8 cellular contexts compared by ENCODE assay signal in genomic region chr3:186193534-186194450, GRCh38.
DNase-seq lines count a peak whose midpoint lies in the region; ATAC-seq and TF ChIP-seq lines count a peak whose summit lies in the region.

No MANE protein-coding gene starts in this region.

- H3K9me3 ChIP-seq in HEK293 (ENCODE audit: control insufficient read depth, insufficient read depth, low read depth, low read length) (no peaks in the 10 kb centered on the region), gastrocnemius medialis (no peaks in the 10 kb centered on the region)

- POLR2A ChIA-PET in HEK293 (lab: Yijun Ruan, JAX), result no interaction called here

- ATAC-seq in gastrocnemius medialis (no peak), HG03175 (IDR thresholded peaks at IDR 0.05; ENCODE audit: unreplicated experiment) (no peak)

- H3K4me3 ChIP-seq in HEK293 (ENCODE audit: low read depth, low read length) (peak overlapping the region; percentile 4; the same call in 1 of the 2 replicates), astrocyte of the cerebellum (ENCODE audit: low read depth, low read length) (peak overlapping the region; percentile 34), iPS-11a (ENCODE audit: low read depth, low read length) (peak overlapping the region; percentile 40), gastrocnemius medialis (peak overlapping the region; percentile 19 to 46 (median 26))

- H3K4me1 ChIP-seq in HEK293 (ENCODE audit: control insufficient read depth, insufficient read depth, low read length) (no peaks in the 10 kb centered on the region), gastrocnemius medialis (no peaks in the 10 kb centered on the region)

- H3K36me3 Mint-ChIP-seq in CD14-positive monocyte, result peaks cover 60 to 70% of the 10 kb centered on the region in 2 donors

- H3K27ac ChIP-seq in HEK293 (ENCODE audit: extremely low read depth, low read depth, low read length) (no peak overlapping the region), gastrocnemius medialis (no peak overlapping the region)

- CTCF ChIA-PET in HEK293 (lab: Yijun Ruan, JAX), result no interaction called here

- in situ Hi-C loops in astrocyte of the cerebellum (cut with HindIII; ENCODE audit: low sequenced_read_pairs), result no loop called here
- in situ Hi-C loops in gastrocnemius medialis (cut with MboI; ENCODE audit: low sequenced_read_pairs in 4 of 4), result no loop called here

- no peak for TF ChIP-seq POLR2A in gastrocnemius medialis (IDR thresholded peaks at IDR 0.05)

- peaks cover 11 to 13% (median 11%) of the 10 kb centered on the region in 3 donors for H3K27me3 Mint-ChIP-seq in CD14-positive monocyte (ENCODE audit: low read depth in 3 of 3)

- H3K4me1 Mint-ChIP-seq in CD14-positive monocyte, result no peaks in the 10 kb centered on the region

- intact Hi-C loops in gastrocnemius medialis (cut with DNase I; ENCODE audit: low total_unique reads), result no loop called here
- intact Hi-C loops in CD14-positive monocyte (cut with micrococcal nuclease), result no loop called here

- TF ChIP-seq CTCF in HEK293 (tag by site-specific recombination; IDR thresholded peaks at IDR 0.05) (no peak), astrocyte of the cerebellum (IDR thresholded peaks at IDR 0.05; ENCODE audit: low read depth, low read length, missing control alignments) (no peak), gastrocnemius medialis (IDR thresholded peaks at IDR 0.05 in 4 of 5, conservative IDR thresholded peaks at IDR 0.05 in 1 of 5) (no peak), CD14-positive monocyte (IDR thresholded peaks at IDR 0.05) (no peak)

- no peaks in the 10 kb centered on the region for H3K36me3 ChIP-seq in HEK293 (ENCODE audit: control insufficient read depth in 2 of 2, insufficient read depth in 1 of 2, low read length in 2 of 2)
- H3K36me3 ChIP-seq in gastrocnemius medialis, result no peaks in the 10 kb centered on the region

- H3K9me3 Mint-ChIP-seq in CD14-positive monocyte, result peaks cover 0 to 4% (median 0%) of the 10 kb centered on the region in 7 donors

- no peak overlapping the region for H3K4me3 Mint-ChIP-seq in CD14-positive monocyte

- peaks cover 10 to 11% (median 11%) of the 10 kb centered on the region in 3 donors for H3K27me3 ChIP-seq in gastrocnemius medialis

- H3K27ac Mint-ChIP-seq in CD14-positive monocyte, result no peak overlapping the region

- DNase-seq in astrocyte of the cerebellum (ENCODE audit: low read depth) (no peak), gastrocnemius medialis (no peak), NCI-H2029 treated with DMSO at 0.1 percent for 48 hours (lab: John Stamatoyannopoulos, UW) (no peak), CD14-positive monocyte (ENCODE audit: low spot score) (no peak), DMS 273 treated with DMSO at 0.1 percent for 48 hours (lab: John Stamatoyannopoulos, UW) (no peak)

TF ChIP-seq in HEK293, 187 proteins besides CTCF, POLR2A, EP300 and RAD21:
- no peak for TF ChIP-seq ZIC2 (tag by site-specific recombination; IDR thresholded peaks at IDR 0.05)
- TF ChIP-seq ZNF366 (tag by site-specific recombination; conservative IDR thresholded peaks at IDR 0.05), result no peak
- no peak for TF ChIP-seq ZNF791 (tag by site-specific recombination; IDR thresholded peaks at IDR 0.05)
- TF ChIP-seq ZNF292 (tag by site-specific recombination; IDR thresholded peaks at IDR 0.05; ENCODE audit: borderline replicate concordance, low read depth), result no peak
- no peak for TF ChIP-seq ZBTB11 (tag by site-specific recombination; conservative IDR thresholded peaks at IDR 0.05; ENCODE audit: low read depth)
- TF ChIP-seq ZSCAN16 (tag by site-specific recombination; IDR thresholded peaks at IDR 0.05), result no peak
- no peak for TF ChIP-seq ZBTB7A (tag by site-specific recombination; IDR thresholded peaks at IDR 0.05; ENCODE audit: low read depth)
- no peak for TF ChIP-seq ZNF138 (tag by site-specific recombination; IDR thresholded peaks at IDR 0.05; ENCODE audit: borderline replicate concordance)
- TF ChIP-seq ZNF530 (tag by site-specific recombination; IDR thresholded peaks at IDR 0.05; ENCODE audit: low read depth), result no peak
- TF ChIP-seq ZNF843 (tag by site-specific recombination; IDR thresholded peaks at IDR 0.05), result no peak
- TF ChIP-seq ZNF426 (tag by site-specific recombination; IDR thresholded peaks at IDR 0.05), result no peak
- no peak for TF ChIP-seq ZNF549 (tag by site-specific recombination; IDR thresholded peaks at IDR 0.05)
- TF ChIP-seq ELK4 (IDR thresholded peaks at IDR 0.05; ENCODE audit: borderline replicate concordance, low read depth, low read length), result no peak
- TF ChIP-seq ZNF792 (tag by site-specific recombination; IDR thresholded peaks at IDR 0.05), result no peak
- no peak for TF ChIP-seq ZNF645 (tag by site-specific recombination; IDR thresholded peaks at IDR 0.05)
- no peak for TF ChIP-seq REPIN1 (tag by site-specific recombination; IDR thresholded peaks at IDR 0.05; ENCODE audit: low read depth)
- no peak for TF ChIP-seq ZNF768 (tag by site-specific recombination; IDR thresholded peaks at IDR 0.05)
